ENCODE assay signal across 8 cellular contexts in genomic region chr2:27380626-27381556, GRCh38. TPM values are rescaled to one million over a fixed set of nuclear protein-coding genes. Genes with fewer than 3 reads are reported as not detected.
DNase-seq lines count a peak whose midpoint lies in the region; ATAC-seq and TF ChIP-seq lines count a peak whose summit lies in the region.

A gene with protein sequence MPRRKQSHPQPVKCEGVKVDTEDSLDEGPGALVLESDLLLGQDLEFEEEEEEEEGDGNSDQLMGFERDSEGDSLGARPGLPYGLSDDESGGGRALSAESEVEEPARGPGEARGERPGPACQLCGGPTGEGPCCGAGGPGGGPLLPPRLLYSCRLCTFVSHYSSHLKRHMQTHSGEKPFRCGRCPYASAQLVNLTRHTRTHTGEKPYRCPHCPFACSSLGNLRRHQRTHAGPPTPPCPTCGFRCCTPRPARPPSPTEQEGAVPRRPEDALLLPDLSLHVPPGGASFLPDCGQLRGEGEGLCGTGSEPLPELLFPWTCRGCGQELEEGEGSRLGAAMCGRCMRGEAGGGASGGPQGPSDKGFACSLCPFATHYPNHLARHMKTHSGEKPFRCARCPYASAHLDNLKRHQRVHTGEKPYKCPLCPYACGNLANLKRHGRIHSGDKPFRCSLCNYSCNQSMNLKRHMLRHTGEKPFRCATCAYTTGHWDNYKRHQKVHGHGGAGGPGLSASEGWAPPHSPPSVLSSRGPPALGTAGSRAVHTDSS (minus strand): TSS chr2:27380734. CDS start chr2:27380526, 208 bp downstream.

- 24% methylated on average over 67 of the region's 68 CpGs for WGBS in HUES64

- 0 out of 2 replicates have a peak within 1 kb of the TSS, but pooled peaks have one; percentile 41 for H2AFZ ChIP-seq in OCI-LY3 (ENCODE audit: low read depth, low read length)

- H4K20me1 ChIP-seq in OCI-LY3 (ENCODE audit: insufficient read depth, low read length), result no peaks in the 10 kb centered on the region

- peak within 1 kb of the TSS; percentile 90 for H3K9ac ChIP-seq in HUES64 (ENCODE audit: low read depth, low read length)
- peak within 1 kb of the TSS; percentile 68 for H3K9ac ChIP-seq in OCI-LY3 (ENCODE audit: low read length)

- H3K36me3 ChIP-seq in HUES64 (ENCODE audit: insufficient read depth, low read length) (peaks cover 81% of the 10 kb centered on the region), OCI-LY3 (replicated peaks; ENCODE audit: low read depth, low read length) (peaks cover 76% of the 10 kb centered on the region)

- H3K4me3 ChIP-seq in HUES64 (ENCODE audit: low read length), result peak within 1 kb of the TSS; percentile 90
- H3K4me3 ChIP-seq in OCI-LY3 (ENCODE audit: low read length), result peak within 1 kb of the TSS; percentile 91
- peak within 1 kb of the TSS; percentile 74 for H3K4me3 ChIP-seq in epithelial cell of esophagus (ENCODE audit: low read length)

- H3K4me1 ChIP-seq in HUES64 (ENCODE audit: insufficient read depth, low read length) (peaks cover 10% of the 10 kb centered on the region; the same call in 1 of the 2 replicates), OCI-LY3 (ENCODE audit: low read length) (peaks cover 18% of the 10 kb centered on the region)

- DNase-seq in COLO829 (ENCODE audit: low spot score) (peak; percentile 82), activated T-cell treated with anti-CD3 and anti-CD28 coated beads for 4 hours (peak; percentile 73), epithelial cell of esophagus (ENCODE audit: low read depth) (peak; percentile 98), mucosa of gallbladder (ENCODE audit: low spot score) (peak; percentile 96)
- DNase-seq in stimulated activated CD8-positive, alpha-beta memory T cell treated with anti-CD3 and anti-CD28 coated beads, Interleukin-4, amount 100 ng/mL, for 24 hours (ENCODE audit: low read depth), result peak; percentile 85

- ATAC-seq in GM21381 (IDR thresholded peaks at IDR 0.05; ENCODE audit: unreplicated experiment), result peak; percentile 79

- TF ChIP-seq CTCF in OCI-LY3 (IDR thresholded peaks at IDR 0.05; ENCODE audit: low read depth, low read length), result no peak
- TF ChIP-seq CTCF in epithelial cell of esophagus (IDR thresholded peaks at IDR 0.05; ENCODE audit: insufficient read depth, low read depth, low read length, missing control alignments), result no peak

- no peaks in the 10 kb centered on the region for H3K27me3 ChIP-seq in HUES64 (ENCODE audit: insufficient read depth, low read length)
- no peaks in the 10 kb centered on the region for H3K27me3 ChIP-seq in OCI-LY3 (ENCODE audit: low read depth, low read length)

- peaks cover 19% of the 10 kb centered on the region for H3K79me2 ChIP-seq in OCI-LY3 (ENCODE audit: low read length)

- H3K9me3 ChIP-seq in HUES64 (ENCODE audit: insufficient read depth, low read depth, low read length) (no peaks in the 10 kb centered on the region), OCI-LY3 (ENCODE audit: insufficient read depth, low read length) (no peaks in the 10 kb centered on the region)

- H3K27ac ChIP-seq in HUES64 (ENCODE audit: low read depth, low read length) (peak within 1 kb of the TSS; percentile 94), OCI-LY3 (ENCODE audit: low read length) (peak within 1 kb of the TSS; percentile 58)

- peak within 1 kb of the TSS; percentile 97 for H3K4me2 ChIP-seq in OCI-LY3 (ENCODE audit: low read length)

RNA-seq across cellular contexts. Expression of the gene that starts here (rescaled TPM):
- 14.9 TPM for polyA plus RNA-seq in HUES64 (2013, experiment 1 of 2)
- polyA plus RNA-seq in HUES64 (2013, experiment 2 of 2), result 15.2 TPM
- total RNA-seq in mucosa of gallbladder, result 25.6 TPM

Comparison
In these comparisons a context has a peak if more than half of its experiments do, and no peak if none do; other contexts are left out.
1. Peak in every context shown above with its lines: DNase-seq, ATAC-seq, H3K4me3 ChIP-seq and H3K27ac ChIP-seq.